Comparison of ENCODE assay signal across 8 cellular contexts in genomic region chr12:55708695-55709233, GRCh38. TPM values are rescaled to one million over a fixed set of nuclear protein-coding genes. Genes with fewer than 3 reads are reported as not detected.
DNase-seq lines count a peak whose midpoint lies in the region; ATAC-seq and TF ChIP-seq lines count a peak whose summit lies in the region.

No MANE protein-coding gene starts in this region.

- no peak overlapping the region for H3K27ac Mint-ChIP-seq in Calu3 (ENCODE audit: unreplicated experiment)
- H3K27ac Mint-ChIP-seq in T-helper 17 cell, result peak overlapping the region; percentile 79

- DNase-seq in Calu3 (no peak), T-helper 17 cell (no peak), cardiac septum (ENCODE audit: low spot score) (peak; percentile 89), psoas muscle (peak; percentile 32 to 63), dedifferentiated amniotic fluid mesenchymal stem cell (ENCODE audit: extremely low spot score) (no peak), activated gamma-delta T cell (lab: John Stamatoyannopoulos, UW) (no peak), DMS153 treated with DMSO at 0.1 percent for 48 hours (lab: John Stamatoyannopoulos, UW; ENCODE audit: unreplicated experiment) (no peak)

- no peaks in the 10 kb centered on the region for H3K36me3 ChIP-seq in psoas muscle (ENCODE audit: insufficient read depth in 1 of 2, low read depth in 1 of 2)

- 0 to 6% (median 2%) methylated on average over 3 of the region's 3 CpGs for WGBS in psoas muscle, 3 donors

- intact Hi-C loops in Calu3 (cut with micrococcal nuclease; ENCODE audit: unreplicated experiment) (no loop called here), cardiac septum (cut with DNase I) (loop anchor here (1.0 kb wide), 1 partner anchor 21 kb away; the partner anchor contains the start of gene CD63), psoas muscle (cut with DNase I) (no loop called here)

- H3K27me3 ChIP-seq in psoas muscle (ENCODE audit: insufficient read depth in 3 of 3, low read length in 2 of 3), result no peaks in the 10 kb centered on the region

- H3K27me3 Mint-ChIP-seq in Calu3 (ENCODE audit: unreplicated experiment), result peaks cover 78% of the 10 kb centered on the region
- peaks cover 29% of the 10 kb centered on the region for H3K27me3 Mint-ChIP-seq in T-helper 17 cell

- H3K36me3 Mint-ChIP-seq in Calu3 (ENCODE audit: insufficient read depth, unreplicated experiment) (peaks cover 6% of the 10 kb centered on the region), T-helper 17 cell (ENCODE audit: low read depth) (peaks cover 9% of the 10 kb centered on the region)

- ATAC-seq in T-helper 17 cell (no peak), psoas muscle (peak in 2 of 4 donors; percentile 11 to 14), GM19351 (IDR thresholded peaks at IDR 0.05; ENCODE audit: unreplicated experiment) (no peak)

- H3K4me1 ChIP-seq in psoas muscle, result peaks cover 50% of the 10 kb centered on the region

- no peaks in the 10 kb centered on the region for H3K9me3 Mint-ChIP-seq in Calu3 (ENCODE audit: low read depth, unreplicated experiment)

- H3K9me3 ChIP-seq in T-helper 17 cell (ENCODE audit: control insufficient read depth, low read length, poor library complexity, severe bottlenecking) (no peaks in the 10 kb centered on the region), psoas muscle (no peaks in the 10 kb centered on the region)

- CTCF ChIA-PET in Calu3 (lab: Charles Lee), result no interaction called here

- peak overlapping the region; percentile 85 for H3K4me3 ChIP-seq in psoas muscle

- peak overlapping the region; percentile 92 for H3K27ac ChIP-seq in psoas muscle

- H3K4me1 Mint-ChIP-seq in Calu3 (ENCODE audit: low read depth, unreplicated experiment), result peaks cover 28% of the 10 kb centered on the region
- peaks cover 27% of the 10 kb centered on the region for H3K4me1 Mint-ChIP-seq in T-helper 17 cell

- no TSS peak for BruUV-seq in Calu3 (replicated peaks; lab: Mats Ljungman, UMichigan)

- no peak for TF ChIP-seq CTCF in Calu3 (IDR thresholded peaks at IDR 0.05; ENCODE audit: unreplicated experiment)
- TF ChIP-seq CTCF in psoas muscle (IDR thresholded peaks at IDR 0.05), result no peak

- H3K4me3 Mint-ChIP-seq in Calu3 (ENCODE audit: low read depth, unreplicated experiment), result peak overlapping the region; percentile 74
- peak overlapping the region; percentile 92 for H3K4me3 Mint-ChIP-seq in T-helper 17 cell

RNA-seq across cellular contexts. Expression of gene ITGA7, which starts 1.1 kb away (rescaled TPM):
- total RNA-seq in Calu3 (2022), result 5.9 and 6.3 TPM in 2 replicates
- 1 to 10 TPM in 1 of 2 donors, under 1 TPM in 1; 0.70 to 1.4 TPM for total RNA-seq in T-helper 17 cell
- 806 TPM for total RNA-seq in cardiac septum
- 100 to 1,000 TPM; 297 to 433 (median 350) TPM for total RNA-seq in psoas muscle
- 100 to 1,000 TPM in 2 of 3 donors, 10 to 100 TPM in 1; 51.8 to 254 (median 152) TPM for polyA plus RNA-seq in psoas muscle

RNA-seq across cellular contexts. Expression of gene BLOC1S1, which starts 7.1 kb away (rescaled TPM):
- total RNA-seq in Calu3 (2022) (71.0 and 89.4 TPM in 2 replicates), T-helper 17 cell (10 to 100 TPM; 41.1 to 42.0 TPM), cardiac septum (97.7 TPM), psoas muscle (100 to 1,000 TPM; 127 to 193 (median 165) TPM)
- polyA plus RNA-seq in psoas muscle, result 100 to 1,000 TPM; 185 to 260 (median 228) TPM

RNA-seq across cellular contexts. Expression of gene RDH5, which starts 11.4 kb away (rescaled TPM):
- total RNA-seq in Calu3 (2022), result 11.0 and 11.2 TPM in 2 replicates
- total RNA-seq in T-helper 17 cell, result 10 to 100 TPM; 12.9 to 13.8 TPM
- 26.3 TPM for total RNA-seq in cardiac septum
- total RNA-seq in psoas muscle, result 10 to 100 TPM; 11.4 to 25.4 (median 16.0) TPM
- 10 to 100 TPM in 2 of 3 donors, 1 to 10 TPM in 1; 7.0 to 14.0 (median 11.9) TPM for polyA plus RNA-seq in psoas muscle

RNA-seq across cellular contexts. Expression of gene CD63, which starts 20.0 kb away (rescaled TPM):
- total RNA-seq in Calu3 (2022) (880 and 991 TPM in 2 replicates), T-helper 17 cell (10 to 100 TPM; 83.3 to 83.9 TPM), cardiac septum (914 TPM), psoas muscle (1,000 to 10,000 TPM in 2 of 4 donors, 100 to 1,000 TPM in 2; 592 to 1,401 (median 983) TPM)
- 1,000 to 10,000 TPM; 1,147 to 2,407 (median 1,257) TPM for polyA plus RNA-seq in psoas muscle

RNA-seq across cellular contexts. Expression of gene GDF11, which starts 34.2 kb away (rescaled TPM):
- 5.3 and 6.7 TPM in 2 replicates for total RNA-seq in Calu3 (2022)
- total RNA-seq in T-helper 17 cell, result 1 to 10 TPM; 6.7 to 9.5 TPM
- total RNA-seq in cardiac septum, result 18.0 TPM
- 1 to 10 TPM in 3 of 4 donors, under 1 TPM in 1; 0.88 to 4.8 (median 1.4) TPM for total RNA-seq in psoas muscle
- polyA plus RNA-seq in psoas muscle, result 1 to 10 TPM in 2 of 3 donors, under 1 TPM in 1; 0.34 to 3.7 (median 2.3) TPM

Comparison
In these comparisons a context has a peak if more than half of its experiments do, and no peak if none do; other contexts are left out.
1. DNase-seq: peak in cardiac septum (single experiment) and psoas muscle (2 of 2); none in Calu3 (single experiment), T-helper 17 cell (0 of 3), dedifferentiated amniotic fluid mesenchymal stem cell (single experiment), activated gamma-delta T cell (single experiment) and DMS153 treated with DMSO at 0.1 percent for 48 hours (single experiment).
2. RNA of gene ITGA7, which starts 1.1 kb away (total RNA-seq): 806 TPM in cardiac septum (single experiment) and 297 to 433 TPM in psoas muscle; 5.9 to 6.3 TPM in Calu3 and 0.70 to 1.4 TPM in T-helper 17 cell; every median in the first group is over 10 times any median in the second.